ENCODE assay signal across 15 cellular contexts in the genomic region with DNA sequence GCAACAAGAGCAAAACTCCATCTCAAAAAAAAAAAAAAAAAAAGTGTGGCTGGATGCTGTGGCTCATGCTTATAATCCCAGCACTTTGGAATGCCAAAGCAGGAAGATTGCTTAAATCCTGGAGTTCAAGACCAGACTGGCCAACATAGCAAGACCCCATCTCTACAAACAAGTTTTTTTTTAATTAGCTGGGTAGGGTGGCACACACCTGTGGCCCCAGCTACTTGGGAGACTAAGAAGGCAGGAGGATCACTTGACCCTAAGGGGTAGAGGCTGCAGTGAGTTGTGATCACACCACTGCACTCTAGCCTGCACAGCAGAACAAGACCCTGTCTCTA. TPM values are rescaled to one million over a fixed set of nuclear protein-coding genes. Genes with fewer than 3 reads are reported as not detected.
DNase-seq lines count a peak whose midpoint lies in the region; ATAC-seq, FAIRE-seq and TF ChIP-seq lines count a peak whose summit lies in the region.
"Had no signal": no experiment of that assay in that cellular context is flagged by ENCODE, and none has a peak within 500 bp of the region (broad histone marks: within the 10 kb centered on the region; RNA-seq: fewer than 3 reads in every experiment).

No MANE protein-coding gene starts in this region.

- H3K36me3 ChIP-seq in K562 (ENCODE audit: control insufficient read depth, insufficient read depth, low read length) (no peaks in the 10 kb centered on the region), spleen (no peaks in the 10 kb centered on the region)
- H3K36me3 ChIP-seq: vagina had no signal

- peak overlapping the region; percentile 85 for H3K27ac Mint-ChIP-seq in activated naive CD4-positive, alpha-beta T cell treated with anti-CD3 and anti-CD28 coated beads for 36 hours
- peak overlapping the region; percentile 82 for H3K27ac Mint-ChIP-seq in stimulated activated effector memory CD8-positive, alpha-beta T cell treated with anti-CD3 and anti-CD28 coated beads, Interleukin-12 subunit alpha, Interleukin-12 subunit beta, amount 100 ng/mL, for 72 hours

- ATAC-seq in K562 (no peak), HG03520 (IDR thresholded peaks at IDR 0.05; ENCODE audit: unreplicated experiment) (no peak)
- no peak for ATAC-seq in stimulated activated effector memory CD8-positive, alpha-beta T cell treated with anti-CD3 and anti-CD28 coated beads, Interleukin-12 subunit alpha, Interleukin-12 subunit beta, amount 100 ng/mL, for 72 hours

- H3K79me2 ChIP-seq in K562 (ENCODE audit: control insufficient read depth, insufficient read depth, low read length) = no peaks in the 10 kb centered on the region

- CTCF ChIA-PET in activated naive CD4-positive, alpha-beta T cell treated with anti-CD3 and anti-CD28 coated beads for 36 hours (lab: Charles Lee) = no interaction called here
- CTCF ChIA-PET in RWPE1 (lab: Yijun Ruan, JAX) (no interaction called here), K562 (lab: Yijun Ruan, JAX; ENCODE audit: low intra/inter-chr PET ratio) (interaction anchor here (0.5 kb wide), 1 partner anchor 1946 kb away, joined by 3 read pairs; no protein-coding TSS in a partner anchor)

- peaks cover 43% of the 10 kb centered on the region for H3K4me1 Mint-ChIP-seq in activated naive CD4-positive, alpha-beta T cell treated with anti-CD3 and anti-CD28 coated beads for 36 hours (ENCODE audit: low read depth)
- H3K4me1 Mint-ChIP-seq in stimulated activated effector memory CD8-positive, alpha-beta T cell treated with anti-CD3 and anti-CD28 coated beads, Interleukin-12 subunit alpha, Interleukin-12 subunit beta, amount 100 ng/mL, for 72 hours = peaks cover 48% of the 10 kb centered on the region

- no peak for TF ChIP-seq CTCF in RWPE1 (conservative IDR thresholded peaks at IDR 0.05; ENCODE audit: low read depth)
- TF ChIP-seq CTCF in K562 (IDR thresholded peaks at IDR 0.05 in 2 of 3, conservative IDR thresholded peaks at IDR 0.05 in 1 of 3; ENCODE audit: insufficient read depth in 2 of 3, low read depth in 1 of 3, low read length in 3 of 3) = no peak
- no peak for TF ChIP-seq CTCF in spleen (IDR thresholded peaks at IDR 0.05 in 8 of 11, conservative IDR thresholded peaks at IDR 0.05 in 3 of 11)

- H2AFZ ChIP-seq in K562 (ENCODE audit: low read depth, low read length) = no peak overlapping the region

- TF ChIP-seq RAD21 in K562 (CRISPR knock-in tag; conservative IDR thresholded peaks at IDR 0.05 in 1 of 2, IDR thresholded peaks at IDR 0.05 in 1 of 2) = no peak

- H3K4me3 ChIP-seq in K562 (no peak overlapping the region), spleen (no peak overlapping the region)
- H3K4me3 ChIP-seq: mucosa of descending colon, SK-N-MC, vagina had no signal

- intact Hi-C loops in activated naive CD4-positive, alpha-beta T cell treated with anti-CD3 and anti-CD28 coated beads for 36 hours (cut with micrococcal nuclease) = loop anchor here (10.0 kb wide), 2 partner anchors 560 to 770 kb away; a partner anchor contains a TSS
- intact Hi-C loops in K562 (cut with micrococcal nuclease) = no loop called here
- intact Hi-C loops in spleen (cut with DNase I; ENCODE audit: low total_unique reads) = no loop called here

- in situ Hi-C loops in K562 (cut with MboI) = no loop called here

- H3K4me1 ChIP-seq in K562 (replicated peaks in 1 of 2; ENCODE audit: control insufficient read depth in 2 of 2, insufficient read depth in 2 of 2, low read length in 2 of 2) = peaks cover 0 to 25% of the 10 kb centered on the region in 2 experiments; a peak in 4 of 5 replicates
- H3K4me1 ChIP-seq in spleen = peaks cover 6 to 59% (median 17%) of the 10 kb centered on the region in 6 donors
- H3K4me1 ChIP-seq: vagina had no signal

- no peak overlapping the region for H3K4me2 ChIP-seq in K562 (ENCODE audit: insufficient read depth, low read length)

- H3K9me1 ChIP-seq in K562 (ENCODE audit: control insufficient read depth, insufficient read depth, low read length) = no peaks in the 10 kb centered on the region

- no peak for DNase-seq in activated naive CD4-positive, alpha-beta T cell treated with anti-CD3 and anti-CD28 coated beads for 36 hours
- DNase-seq in activated naive CD4-positive, alpha-beta T cell (lab: John Stamatoyannopoulos, UW) = no peak
- DNase-seq in RWPE1 (ENCODE audit: low spot score) (no peak), K562 (ENCODE audit: extremely low read depth in 1 of 4, low spot score in 3 of 4) (no peak), spleen (no peak), A172 (ENCODE audit: low spot score) (no peak)
- DNase-seq in stimulated activated effector memory CD8-positive, alpha-beta T cell treated with anti-CD3 and anti-CD28 coated beads, Interleukin-12 subunit alpha, Interleukin-12 subunit beta, amount 100 ng/mL, for 72 hours (ENCODE audit: low spot score in 2 of 2) = no peak
- DNase-seq: ACHN, Caco-2, NCI-H1930 had no signal

- H3K27ac ChIP-seq in RWPE1 (peak overlapping the region; percentile 83), K562 (ENCODE audit: extremely low read depth, low read depth, low read length) (no peak overlapping the region), spleen (peak overlapping the region in 2 of 8 donors; percentile 2 to 60)
- H3K27ac ChIP-seq: SK-N-MC, vagina had no signal

- no TSS peak for BruUV-seq in K562 (replicated peaks; lab: Mats Ljungman, UMichigan)

- no peak for TF ChIP-seq EP300 in K562 (IDR thresholded peaks at IDR 0.05; ENCODE audit: low read length)

- peaks cover 3% of the 10 kb centered on the region for H3K9me3 ChIP-seq in K562 (replicated peaks; ENCODE audit: control insufficient read depth, insufficient read depth, low read depth, low read length)
- peaks cover 0 to 7% (median 3%) of the 10 kb centered on the region in 8 donors for H3K9me3 ChIP-seq in spleen
- H3K9me3 ChIP-seq: mucosa of descending colon, vagina had no signal

- TF ChIP-seq POLR2A in K562 (conservative IDR thresholded peaks at IDR 0.05) (no peak), spleen (IDR thresholded peaks at IDR 0.05) (no peak)

- POLR2A ChIA-PET in RWPE1 (lab: Yijun Ruan, JAX; ENCODE audit: low non-redundant PET) (no interaction called here), K562 (lab: Yijun Ruan, JAX) (interaction anchor here (1.0 to 1.1 kb wide), 2 partner anchors 11 to 12 kb away, joined by 4 to 6 read pairs; no protein-coding TSS in a partner anchor)

- H3K9me3 Mint-ChIP-seq in activated naive CD4-positive, alpha-beta T cell treated with anti-CD3 and anti-CD28 coated beads for 36 hours = peaks cover 3% of the 10 kb centered on the region
- H3K9me3 Mint-ChIP-seq in stimulated activated effector memory CD8-positive, alpha-beta T cell treated with anti-CD3 and anti-CD28 coated beads, Interleukin-12 subunit alpha, Interleukin-12 subunit beta, amount 100 ng/mL, for 72 hours = no peaks in the 10 kb centered on the region

- H3K36me3 Mint-ChIP-seq in activated naive CD4-positive, alpha-beta T cell treated with anti-CD3 and anti-CD28 coated beads for 36 hours (ENCODE audit: low read depth) = no peaks in the 10 kb centered on the region
- H3K36me3 Mint-ChIP-seq in stimulated activated effector memory CD8-positive, alpha-beta T cell treated with anti-CD3 and anti-CD28 coated beads, Interleukin-12 subunit alpha, Interleukin-12 subunit beta, amount 100 ng/mL, for 72 hours = peaks cover 9% of the 10 kb centered on the region

- H4K20me1 ChIP-seq in K562 (replicated peaks; ENCODE audit: control insufficient read depth, insufficient read depth, low read length) = no peaks in the 10 kb centered on the region

- no peak overlapping the region for H3K4me3 Mint-ChIP-seq in activated naive CD4-positive, alpha-beta T cell treated with anti-CD3 and anti-CD28 coated beads for 36 hours
- H3K4me3 Mint-ChIP-seq in stimulated activated effector memory CD8-positive, alpha-beta T cell treated with anti-CD3 and anti-CD28 coated beads, Interleukin-12 subunit alpha, Interleukin-12 subunit beta, amount 100 ng/mL, for 72 hours = peak overlapping the region; percentile 16

- no peak for FAIRE-seq in K562 (lab: Jason Lieb, UNC)
- FAIRE-seq: astrocyte had no signal

- H3K9ac ChIP-seq in K562 (ENCODE audit: insufficient read depth in 1 of 2, low read depth in 2 of 2, low read length in 2 of 2) = no peak overlapping the region

- no peaks in the 10 kb centered on the region for H3K27me3 ChIP-seq in K562 (ENCODE audit: control insufficient read depth in 2 of 2, insufficient read depth in 2 of 2, low read length in 2 of 2)
- H3K27me3 ChIP-seq in spleen (replicated peaks in 1 of 7) = no peaks in the 10 kb centered on the region
- H3K27me3 ChIP-seq: vagina had no signal

- no peaks in the 10 kb centered on the region for H3K27me3 Mint-ChIP-seq in activated naive CD4-positive, alpha-beta T cell treated with anti-CD3 and anti-CD28 coated beads for 36 hours (ENCODE audit: low read depth)

RNA-seq across cellular contexts. Expression of a gene that starts 19.0 kb away (rescaled TPM):
- total RNA-seq in activated naive CD4-positive, alpha-beta T cell treated with anti-CD3 and anti-CD28 coated beads for 36 hours = 1 to 10 TPM; 6.1 to 6.3 TPM
- 4.1 and 5.5 TPM in 2 replicates for total RNA-seq in K562 (2011; cell fraction: chromatin; rRNA removed; ENCODE audit: low replicate concordance)
- total RNA-seq in K562 (2011; cell fraction: nucleolus; rRNA removed) = 1.3 and 1.6 TPM in 2 replicates
- total RNA-seq in K562 (2011; cell fraction: nucleoplasm; rRNA removed) = 5.9 and 6.2 TPM in 2 replicates
- total RNA-seq in K562 (2014; rRNA removed) (6.7 and 10.0 TPM in 2 replicates), K562 (2014; rRNA removed; fragmentation: Illumina TruSeq; extraction: Trizol) (7.5 and 8.5 TPM in 2 replicates), K562 (2015; rRNA removed; fragmentation: Illumina TruSeq; extraction: Trizol) (8.1 and 8.8 TPM in 2 replicates), K562 (2021) (7.9 and 8.2 TPM in 2 replicates), spleen (10 to 100 TPM; 14.5 to 27.1 (median 18.1) TPM)
- polyA plus RNA-seq in K562 (2011; rRNA removed) (10.6 and 13.0 TPM in 2 replicates), K562 (2014; fragmentation: Illumina TruSeq; extraction: Trizol) (9.2 and 11.2 TPM in 2 replicates), K562 (2014; fragmentation: Nextera tagmentation; extraction: Ambion mirVana) (1 to 10 TPM; 4.6 to 5.1 TPM), K562 (2014; rRNA removed) (6.6 and 9.2 TPM in 2 replicates), spleen (10 to 100 TPM in 2 of 3 donors, 1 to 10 TPM in 1; 8.9 to 14.9 (median 12.5) TPM)
- 7.9 and 11.9 TPM in 2 replicates for polyA plus RNA-seq in K562 (2011; cell fraction: cytosol; rRNA removed)
- 4.2 and 9.9 TPM in 2 replicates for polyA plus RNA-seq in K562 (2011; cell fraction: nucleus; rRNA removed)
- polyA plus RNA-seq in K562 (2012) = 11.3 and 11.6 TPM in 2 replicates
- 7.7 and 14.4 TPM in 2 replicates for polyA minus RNA-seq in K562 (2011; rRNA and poly(A)+ RNA removed)
- polyA minus RNA-seq in K562 (2011; cell fraction: cytosol; rRNA and poly(A)+ RNA removed) = 4.2 and 6.9 TPM in 2 replicates
- 0.94 and 4.2 TPM in 2 replicates for polyA minus RNA-seq in K562 (2011; cell fraction: nucleus; rRNA and poly(A)+ RNA removed)
- 2.1 and 4.6 TPM in 2 replicates for total RNA-seq in A172 (2014; rRNA removed; shearing (Covaris generic))

RNA-seq across cellular contexts. Expression of a gene that starts 54.2 kb away (rescaled TPM):
- 10 to 100 TPM; 28.8 to 33.0 TPM for total RNA-seq in activated naive CD4-positive, alpha-beta T cell treated with anti-CD3 and anti-CD28 coated beads for 36 hours
- 79.5 and 79.6 TPM in 2 replicates for total RNA-seq in K562 (2011; cell fraction: chromatin; rRNA removed; ENCODE audit: low replicate concordance)
- total RNA-seq in K562 (2011; cell fraction: nucleolus; rRNA removed) = 86.2 and 96.6 TPM in 2 replicates
- total RNA-seq in K562 (2011; cell fraction: nucleoplasm; rRNA removed) = 142 and 189 TPM in 2 replicates
- total RNA-seq in K562 (2014; rRNA removed) (151 and 192 TPM in 2 replicates), K562 (2014; rRNA removed; fragmentation: Illumina TruSeq; extraction: Trizol) (187 and 198 TPM in 2 replicates), K562 (2015; rRNA removed; fragmentation: Illumina TruSeq; extraction: Trizol) (160 and 168 TPM in 2 replicates), K562 (2021) (159 and 165 TPM in 2 replicates), spleen (10 to 100 TPM; 31.5 to 71.3 (median 47.9) TPM)
- polyA plus RNA-seq in K562 (2011; rRNA removed) (128 and 239 TPM in 2 replicates), K562 (2014; fragmentation: Illumina TruSeq; extraction: Trizol) (249 and 260 TPM in 2 replicates), K562 (2014; fragmentation: Nextera tagmentation; extraction: Ambion mirVana) (10 to 100 TPM; 50.4 to 72.2 TPM), K562 (2014; rRNA removed) (182 and 210 TPM in 2 replicates), spleen (10 to 100 TPM; 15.5 to 33.3 (median 19.5) TPM)
- 178 and 192 TPM in 2 replicates for polyA plus RNA-seq in K562 (2011; cell fraction: cytosol; rRNA removed)
- polyA plus RNA-seq in K562 (2011; cell fraction: nucleus; rRNA removed) = 52.1 and 69.8 TPM in 2 replicates
- polyA plus RNA-seq in K562 (2012) = 121 and 150 TPM in 2 replicates
- polyA minus RNA-seq in K562 (2011; rRNA and poly(A)+ RNA removed) = 155 and 274 TPM in 2 replicates
- polyA minus RNA-seq in K562 (2011; cell fraction: cytosol; rRNA and poly(A)+ RNA removed) = 34.8 and 79.5 TPM in 2 replicates
- 17.2 and 23.3 TPM in 2 replicates for polyA minus RNA-seq in K562 (2011; cell fraction: nucleus; rRNA and poly(A)+ RNA removed)
- 76.4 and 81.6 TPM in 2 replicates for total RNA-seq in A172 (2014; rRNA removed; shearing (Covaris generic))
